Comparison of ENCODE assay signal across 18 cellular contexts in genomic region chr3:38599886-38600285, GRCh38. TPM values are rescaled to one million over a fixed set of nuclear protein-coding genes. Genes with fewer than 3 reads are reported as not detected.
DNase-seq lines count a peak whose midpoint lies in the region; ATAC-seq and TF ChIP-seq lines count a peak whose summit lies in the region.
"Had no signal": no experiment of that assay in that cellular context is flagged by ENCODE, and none has a peak within 500 bp of the region (broad histone marks: within the 10 kb centered on the region; RNA-seq: fewer than 3 reads in every experiment).

No MANE protein-coding gene starts in this region.

- no peak for TF ChIP-seq CTCF in chondrocyte (IDR thresholded peaks at IDR 0.05)

- no peaks in the 10 kb centered on the region for H3K9me3 Mint-ChIP-seq in chondrocyte (ENCODE audit: low read depth)
- H3K9me3 Mint-ChIP-seq: GM23338 had no signal

- H3K4me1 ChIP-seq in aorta (ENCODE audit: control insufficient read depth in 1 of 2, insufficient read depth in 2 of 2, low read length in 2 of 2): no peaks in the 10 kb centered on the region
- H3K4me1 ChIP-seq: A549 had no signal

- DNase-seq in activated effector memory CD4-positive, alpha-beta T cell treated with anti-CD3 and anti-CD28 coated beads, Interleukin-2, amount 50 U/mL, for 16 hours: peak; percentile 34
- DNase-seq in activated effector memory CD4-positive, alpha-beta T cell treated with Interleukin-2 at 50 U/mL for 16 hours: no peak
- DNase-seq in chondrocyte (ENCODE audit: low spot score): peak; percentile 51
- DNase-seq in posterior vena cava (ENCODE audit: low spot score): peak; percentile 35
- peak; percentile 2 to 17 for DNase-seq in aorta
- no peak for DNase-seq in head of caudate nucleus
- DNase-seq in T-helper 17 cell: no peak
- DNase-seq: AML-193; CD4-positive, alpha-beta memory T cell; DMS153; DMS79; GDM1; HCEC 1CT had no signal

- H3K27ac Mint-ChIP-seq in chondrocyte (ENCODE audit: unreplicated experiment) (no peak overlapping the region), T-helper 17 cell (no peak overlapping the region)
- H3K27ac Mint-ChIP-seq: CD4-positive, alpha-beta memory T cell; GM23338 had no signal

- H3K4me3 Mint-ChIP-seq in chondrocyte (ENCODE audit: unreplicated experiment) (no peak overlapping the region), T-helper 17 cell (no peak overlapping the region)
- H3K4me3 Mint-ChIP-seq: CD4-positive, alpha-beta memory T cell; GM23338 had no signal

- intact Hi-C loops in posterior vena cava (cut with DNase I): no loop called here
- intact Hi-C loops in aorta (cut with DNase I): no loop called here
- intact Hi-C loops in head of caudate nucleus (cut with DNase I): no loop called here

- H3K27me3 Mint-ChIP-seq in chondrocyte (ENCODE audit: low read depth): peaks cover 16% of the 10 kb centered on the region
- peaks cover 34% of the 10 kb centered on the region for H3K27me3 Mint-ChIP-seq in T-helper 17 cell

- H3K27ac ChIP-seq in aorta (ENCODE audit: low read depth in 1 of 2, low read length in 2 of 2): no peak overlapping the region
- H3K27ac ChIP-seq: 22Rv1, A549, C4-2B had no signal

- H3K36me3 Mint-ChIP-seq in chondrocyte (ENCODE audit: low read depth) (no peaks in the 10 kb centered on the region), T-helper 17 cell (ENCODE audit: low read depth) (peaks cover 6% of the 10 kb centered on the region)
- H3K36me3 Mint-ChIP-seq: CD4-positive, alpha-beta memory T cell had no signal

- WGBS in aorta, 2 donors: 83 to 88% methylated on average over 2 of the region's 2 CpGs

- H3K27me3 ChIP-seq in aorta (ENCODE audit: control insufficient read depth in 1 of 2, insufficient read depth in 2 of 2, low read length in 1 of 2): no peaks in the 10 kb centered on the region

- H3K4me3 ChIP-seq in aorta (ENCODE audit: low read length in 2 of 2): no peak overlapping the region
- H3K4me3 ChIP-seq: A549, GM23338 had no signal

- H3K9me3 ChIP-seq in aorta (ENCODE audit: control insufficient read depth, low read length) (peaks cover 2% of the 10 kb centered on the region), T-helper 17 cell (ENCODE audit: control insufficient read depth, low read length, poor library complexity, severe bottlenecking) (no peaks in the 10 kb centered on the region)
- H3K9me3 ChIP-seq: A549 had no signal

- no peaks in the 10 kb centered on the region for H3K36me3 ChIP-seq in aorta (ENCODE audit: control insufficient read depth in 1 of 2, insufficient read depth in 2 of 2, low read length in 1 of 2)

- ATAC-seq in aorta (ENCODE audit: low FRiP score) (no peak), T-helper 17 cell (no peak)
- ATAC-seq: A549 had no signal

- H3K4me1 Mint-ChIP-seq in chondrocyte (ENCODE audit: low read depth) (no peaks in the 10 kb centered on the region), T-helper 17 cell (peaks cover 2% of the 10 kb centered on the region)
- H3K4me1 Mint-ChIP-seq: CD4-positive, alpha-beta memory T cell; GM23338 had no signal

RNA-seq across cellular contexts. Expression of gene SCN5A, which starts 49.6 kb away (rescaled TPM):
- 0.21 to 0.25 TPM (median 0.24 TPM) in 3 replicates for total RNA-seq in chondrocyte
- 1 to 10 TPM in 1 of 2 donors, under 1 TPM in 1; 0.32 to 1.4 TPM for total RNA-seq in posterior vena cava
- total RNA-seq in aorta: 1 to 10 TPM in 1 of 2 donors, under 1 TPM in 1; 0.45 to 2.0 TPM
- polyA plus RNA-seq in aorta: under 1 TPM; 0.38 to 0.77 TPM
- total RNA-seq in T-helper 17 cell: under 1 TPM in 1 of 2 donors, not detected in 1; 0.05 TPM
- total RNA-seq: HT-29 had no signal
- polyA plus RNA-seq: CD4-positive, alpha-beta memory T cell had no signal

Comparison
In these comparisons a context has a peak if more than half of its experiments do, and no peak if none do; other contexts are left out.
1. DNase-seq: peak in activated effector memory CD4-positive, alpha-beta T cell treated with anti-CD3 and anti-CD28 coated beads, Interleukin-2, amount 50 U/mL, for 16 hours (single experiment), chondrocyte (single experiment), posterior vena cava (single experiment) and aorta (2 of 2); none in activated effector memory CD4-positive, alpha-beta T cell treated with Interleukin-2 at 50 U/mL for 16 hours (single experiment), head of caudate nucleus (0 of 42) and T-helper 17 cell (0 of 3).